Comparison of ENCODE assay signal across 17 cellular contexts in genomic region chr14:36652542-36653201, GRCh38.
"Had no signal": no experiment of that assay in that cellular context is flagged by ENCODE, and none has a peak within 500 bp of the region (broad histone marks: within the 10 kb centered on the region; RNA-seq: fewer than 3 reads in every experiment).

No MANE protein-coding gene starts in this region.

- ATAC-seq: foreskin keratinocyte; natural killer cell treated with Interleukin-12 subunit alpha and Interleukin-12 subunit beta and Interleukin-15 and Interleukin-18, amount 100 ng/mL, for 72 hours; stimulated activated naive B cell treated with anti-CD40 and anti-IgM and Interleukin-4, amounts not matched to agents 10 μg/mL and 1 μg/mL and 100 μg/mL, for 72 hours had no signal

- DNase-seq: activated CD4-positive, alpha-beta T cell treated with anti-CD3 and anti-CD28 coated beads, Interleukin-2, amount 10 ng/mL, durations not matched to agents 7 days and 5 days; activated naive CD8-positive, alpha-beta T cell treated with anti-CD3 and anti-CD28 coated beads, Interleukin-2, amount 10 ng/mL, durations not matched to agents 7 days and 5 days; anterior cingulate cortex; brain microvascular endothelial cell; cortex of kidney; effector CD4-positive, alpha-beta T cell; foreskin keratinocyte; glutamatergic neuron; hypothalamus; mesendoderm; posterior cingulate gyrus; stimulated activated CD4-positive, alpha-beta T cell treated with anti-CD3 and anti-CD28 coated beads, Interleukin-15, amount 100 ng/mL, for 24 hours; stimulated activated CD4-positive, alpha-beta T cell treated with anti-CD3 and anti-CD28 coated beads, Interleukin-4, amount 100 ng/mL, for 1 hour; stimulated activated naive B cell treated with anti-CD40 and anti-IgM and Interleukin-4, amounts not matched to agents 10 μg/mL and 1 μg/mL and 100 μg/mL, for 72 hours; tibial artery; uterus had no signal

- H3K4me3 ChIP-seq: tibial artery, uterus had no signal
